1 cellular context compared by ENCODE assay signal in the genomic region with DNA sequence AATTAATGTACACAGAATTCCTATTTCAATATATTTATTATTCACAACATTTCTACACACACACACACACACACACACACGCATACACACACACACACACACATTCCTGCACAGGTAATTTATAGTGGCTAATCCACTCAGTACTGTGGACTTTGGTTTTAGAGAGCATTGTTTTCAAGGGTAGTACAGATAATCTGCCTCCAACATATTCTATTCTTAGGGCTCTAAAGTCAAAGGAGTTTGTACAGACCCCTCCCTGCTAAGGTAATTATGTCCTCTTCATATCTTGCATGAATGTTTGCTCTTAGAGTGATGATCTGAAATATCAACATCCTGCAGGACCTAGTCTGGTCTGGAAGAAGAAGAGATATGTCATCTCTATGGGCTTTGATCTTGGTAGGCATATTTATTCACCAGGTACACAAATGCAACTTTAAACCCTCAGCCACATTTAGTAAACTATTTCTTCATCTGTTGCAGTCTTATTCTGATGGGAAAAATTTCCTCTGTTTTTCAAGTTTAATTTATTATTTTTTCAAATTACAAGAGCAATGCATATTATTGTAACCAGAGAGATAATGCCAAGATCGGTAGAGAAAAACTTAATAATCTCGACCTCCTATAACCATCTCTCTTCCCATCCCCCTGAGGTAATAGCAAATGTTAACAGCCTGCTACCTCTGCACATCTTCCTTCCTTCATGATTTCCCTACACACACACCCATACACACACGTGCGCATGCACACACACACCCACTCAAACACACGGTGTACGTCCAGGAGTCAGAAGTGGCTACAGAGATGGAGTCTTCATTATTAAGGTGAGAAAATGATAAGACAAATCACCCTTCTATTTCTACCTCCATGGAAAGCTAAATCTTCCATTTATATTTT.
TF ChIP-seq lines count a peak whose summit lies in the region.

No MANE protein-coding gene starts in this region.

TF ChIP-seq in HepG2, 621 proteins besides CTCF, POLR2A, EP300 and RAD21 (continued from another document and continues in another):
- TF ChIP-seq, protein P1, sequence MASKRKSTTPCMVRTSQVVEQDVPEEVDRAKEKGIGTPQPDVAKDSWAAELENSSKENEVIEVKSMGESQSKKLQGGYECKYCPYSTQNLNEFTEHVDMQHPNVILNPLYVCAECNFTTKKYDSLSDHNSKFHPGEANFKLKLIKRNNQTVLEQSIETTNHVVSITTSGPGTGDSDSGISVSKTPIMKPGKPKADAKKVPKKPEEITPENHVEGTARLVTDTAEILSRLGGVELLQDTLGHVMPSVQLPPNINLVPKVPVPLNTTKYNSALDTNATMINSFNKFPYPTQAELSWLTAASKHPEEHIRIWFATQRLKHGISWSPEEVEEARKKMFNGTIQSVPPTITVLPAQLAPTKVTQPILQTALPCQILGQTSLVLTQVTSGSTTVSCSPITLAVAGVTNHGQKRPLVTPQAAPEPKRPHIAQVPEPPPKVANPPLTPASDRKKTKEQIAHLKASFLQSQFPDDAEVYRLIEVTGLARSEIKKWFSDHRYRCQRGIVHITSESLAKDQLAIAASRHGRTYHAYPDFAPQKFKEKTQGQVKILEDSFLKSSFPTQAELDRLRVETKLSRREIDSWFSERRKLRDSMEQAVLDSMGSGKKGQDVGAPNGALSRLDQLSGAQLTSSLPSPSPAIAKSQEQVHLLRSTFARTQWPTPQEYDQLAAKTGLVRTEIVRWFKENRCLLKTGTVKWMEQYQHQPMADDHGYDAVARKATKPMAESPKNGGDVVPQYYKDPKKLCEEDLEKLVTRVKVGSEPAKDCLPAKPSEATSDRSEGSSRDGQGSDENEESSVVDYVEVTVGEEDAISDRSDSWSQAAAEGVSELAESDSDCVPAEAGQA (IDR thresholded peaks at IDR 0.05; ENCODE audit: low read depth), result no peak
- TF ChIP-seq, protein P1 (CRISPR knock-in tag; IDR thresholded peaks at IDR 0.05; ENCODE audit: borderline replicate concordance), result no peak
- TF ChIP-seq CREB1 (IDR thresholded peaks at IDR 0.05) (no peak), CREB1 (CRISPR knock-in tag; IDR thresholded peaks at IDR 0.05) (peak; percentile 79), FOXO1 (CRISPR knock-in tag; IDR thresholded peaks at IDR 0.05) (peak; percentile 93), ZNF644 (CRISPR knock-in tag; IDR thresholded peaks at IDR 0.05; ENCODE audit: low read depth) (peak; percentile 22; the same call in 1 of the 2 replicates), KDM6A (CRISPR knock-in tag; IDR thresholded peaks at IDR 0.05; ENCODE audit: low read depth) (peak; percentile 87), ERF (CRISPR knock-in tag; IDR thresholded peaks at IDR 0.05) (peak; percentile 76; the same call in 1 of the 2 replicates), NONO (IDR thresholded peaks at IDR 0.05) (no peak), NONO (CRISPR knock-in tag; conservative IDR thresholded peaks at IDR 0.05) (peak; percentile 51; the same call in 1 of the 2 replicates), ZNF792 (CRISPR knock-in tag; IDR thresholded peaks at IDR 0.05) (0 out of 2 replicates have a peak, but pooled peaks have one; percentile 14), KLF9 (CRISPR knock-in tag; IDR thresholded peaks at IDR 0.05; ENCODE audit: low read depth) (peak; percentile 63; the same call in 1 of the 2 replicates), ZMYM4 (CRISPR knock-in tag; IDR thresholded peaks at IDR 0.05) (peak; percentile 62; the same call in 1 of the 2 replicates), ARNTL (CRISPR knock-in tag; IDR thresholded peaks at IDR 0.05) (peak; percentile 73), ZNF652 (CRISPR knock-in tag; IDR thresholded peaks at IDR 0.05; ENCODE audit: borderline replicate concordance, low read depth) (peak; percentile 30; the same call in 1 of the 2 replicates), ZNF383 (CRISPR knock-in tag; IDR thresholded peaks at IDR 0.05; ENCODE audit: borderline replicate concordance) (peak; percentile 44; the same call in 1 of the 2 replicates), PITX1 (CRISPR knock-in tag; IDR thresholded peaks at IDR 0.05) (peak; percentile 97), MED13 (CRISPR knock-in tag; IDR thresholded peaks at IDR 0.05) (peak; percentile 89; the same call in 1 of the 2 replicates), ZNF564 (CRISPR knock-in tag; IDR thresholded peaks at IDR 0.05) (peak; percentile 49; the same call in 1 of the 2 replicates), ZNF749 (CRISPR knock-in tag; IDR thresholded peaks at IDR 0.05; ENCODE audit: borderline replicate concordance) (no peak), ZNF317 (CRISPR knock-in tag; IDR thresholded peaks at IDR 0.05) (peak; percentile 86), KMT2B (CRISPR knock-in tag; IDR thresholded peaks at IDR 0.05) (peak; percentile 63; the same call in 1 of the 2 replicates), HDAC1 (CRISPR knock-in tag; IDR thresholded peaks at IDR 0.05) (peak; percentile 84), MED8 (CRISPR knock-in tag; IDR thresholded peaks at IDR 0.05; ENCODE audit: insufficient replicate concordance) (peak; percentile 61), POGZ (CRISPR knock-in tag; IDR thresholded peaks at IDR 0.05) (peak; percentile 51; the same call in 1 of the 2 replicates), BCL6 (CRISPR knock-in tag; IDR thresholded peaks at IDR 0.05) (peak; percentile 98), LCORL (IDR thresholded peaks at IDR 0.05) (0 out of 2 replicates have a peak, but pooled peaks have one; percentile 20), LCORL (CRISPR knock-in tag; IDR thresholded peaks at IDR 0.05) (no peak; the same call in 1 of the 2 replicates), ZFP36L1 (CRISPR knock-in tag; IDR thresholded peaks at IDR 0.05) (0 out of 2 replicates have a peak, but pooled peaks have one; percentile 79), MEIS2 (CRISPR knock-in tag; IDR thresholded peaks at IDR 0.05) (peak; percentile 94; the same call in 1 of the 2 replicates), ZSCAN29 (CRISPR knock-in tag; conservative IDR thresholded peaks at IDR 0.05) (peak; percentile 96), REL (CRISPR knock-in tag; conservative IDR thresholded peaks at IDR 0.05) (0 out of 2 replicates have a peak, but pooled peaks have one; percentile 30)
- TF ChIP-seq, protein P2, sequence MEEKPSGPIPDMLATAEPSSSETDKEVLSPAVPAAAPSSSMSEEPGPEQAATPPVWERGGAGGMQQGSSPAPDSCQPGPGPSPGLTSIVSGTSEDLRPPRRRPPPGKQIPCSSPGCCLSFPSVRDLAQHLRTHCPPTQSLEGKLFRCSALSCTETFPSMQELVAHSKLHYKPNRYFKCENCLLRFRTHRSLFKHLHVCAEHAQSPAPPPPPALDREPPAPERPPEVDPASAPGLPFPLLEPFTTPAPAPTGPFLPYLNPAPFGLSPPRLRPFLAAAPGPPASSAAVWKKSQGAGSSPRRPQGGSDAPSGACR (CRISPR knock-in tag; IDR thresholded peaks at IDR 0.05), result peak; percentile 56; the same call in 1 of the 2 replicates
- TF ChIP-seq, protein P3, sequence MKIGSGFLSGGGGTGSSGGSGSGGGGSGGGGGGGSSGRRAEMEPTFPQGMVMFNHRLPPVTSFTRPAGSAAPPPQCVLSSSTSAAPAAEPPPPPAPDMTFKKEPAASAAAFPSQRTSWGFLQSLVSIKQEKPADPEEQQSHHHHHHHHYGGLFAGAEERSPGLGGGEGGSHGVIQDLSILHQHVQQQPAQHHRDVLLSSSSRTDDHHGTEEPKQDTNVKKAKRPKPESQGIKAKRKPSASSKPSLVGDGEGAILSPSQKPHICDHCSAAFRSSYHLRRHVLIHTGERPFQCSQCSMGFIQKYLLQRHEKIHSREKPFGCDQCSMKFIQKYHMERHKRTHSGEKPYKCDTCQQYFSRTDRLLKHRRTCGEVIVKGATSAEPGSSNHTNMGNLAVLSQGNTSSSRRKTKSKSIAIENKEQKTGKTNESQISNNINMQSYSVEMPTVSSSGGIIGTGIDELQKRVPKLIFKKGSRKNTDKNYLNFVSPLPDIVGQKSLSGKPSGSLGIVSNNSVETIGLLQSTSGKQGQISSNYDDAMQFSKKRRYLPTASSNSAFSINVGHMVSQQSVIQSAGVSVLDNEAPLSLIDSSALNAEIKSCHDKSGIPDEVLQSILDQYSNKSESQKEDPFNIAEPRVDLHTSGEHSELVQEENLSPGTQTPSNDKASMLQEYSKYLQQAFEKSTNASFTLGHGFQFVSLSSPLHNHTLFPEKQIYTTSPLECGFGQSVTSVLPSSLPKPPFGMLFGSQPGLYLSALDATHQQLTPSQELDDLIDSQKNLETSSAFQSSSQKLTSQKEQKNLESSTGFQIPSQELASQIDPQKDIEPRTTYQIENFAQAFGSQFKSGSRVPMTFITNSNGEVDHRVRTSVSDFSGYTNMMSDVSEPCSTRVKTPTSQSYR (CRISPR knock-in tag; IDR thresholded peaks at IDR 0.05; ENCODE audit: borderline replicate concordance), result peak; percentile 42; the same call in 1 of the 2 replicates
- TF ChIP-seq, protein P4, sequence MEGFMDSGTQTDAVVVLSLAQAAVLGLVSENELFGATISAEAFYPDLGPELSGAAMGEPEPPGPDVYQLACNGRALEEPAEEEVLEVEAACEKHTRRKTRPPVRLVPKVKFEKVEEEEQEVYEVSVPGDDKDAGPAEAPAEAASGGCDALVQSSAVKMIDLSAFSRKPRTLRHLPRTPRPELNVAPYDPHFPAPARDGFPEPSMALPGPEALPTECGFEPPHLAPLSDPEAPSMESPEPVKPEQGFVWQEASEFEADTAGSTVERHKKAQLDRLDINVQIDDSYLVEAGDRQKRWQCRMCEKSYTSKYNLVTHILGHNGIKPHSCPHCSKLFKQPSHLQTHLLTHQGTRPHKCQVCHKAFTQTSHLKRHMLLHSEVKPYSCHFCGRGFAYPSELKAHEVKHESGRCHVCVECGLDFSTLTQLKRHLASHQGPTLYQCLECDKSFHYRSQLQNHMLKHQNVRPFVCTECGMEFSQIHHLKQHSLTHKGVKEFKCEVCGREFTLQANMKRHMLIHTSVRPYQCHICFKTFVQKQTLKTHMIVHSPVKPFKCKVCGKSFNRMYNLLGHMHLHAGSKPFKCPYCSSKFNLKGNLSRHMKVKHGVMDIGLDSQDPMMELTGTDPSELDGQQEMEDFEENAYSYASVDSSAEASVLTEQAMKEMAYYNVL (CRISPR knock-in tag; IDR thresholded peaks at IDR 0.05; ENCODE audit: borderline replicate concordance), result peak; percentile 93; the same call in 1 of the 2 replicates
- TF ChIP-seq, protein P5, sequence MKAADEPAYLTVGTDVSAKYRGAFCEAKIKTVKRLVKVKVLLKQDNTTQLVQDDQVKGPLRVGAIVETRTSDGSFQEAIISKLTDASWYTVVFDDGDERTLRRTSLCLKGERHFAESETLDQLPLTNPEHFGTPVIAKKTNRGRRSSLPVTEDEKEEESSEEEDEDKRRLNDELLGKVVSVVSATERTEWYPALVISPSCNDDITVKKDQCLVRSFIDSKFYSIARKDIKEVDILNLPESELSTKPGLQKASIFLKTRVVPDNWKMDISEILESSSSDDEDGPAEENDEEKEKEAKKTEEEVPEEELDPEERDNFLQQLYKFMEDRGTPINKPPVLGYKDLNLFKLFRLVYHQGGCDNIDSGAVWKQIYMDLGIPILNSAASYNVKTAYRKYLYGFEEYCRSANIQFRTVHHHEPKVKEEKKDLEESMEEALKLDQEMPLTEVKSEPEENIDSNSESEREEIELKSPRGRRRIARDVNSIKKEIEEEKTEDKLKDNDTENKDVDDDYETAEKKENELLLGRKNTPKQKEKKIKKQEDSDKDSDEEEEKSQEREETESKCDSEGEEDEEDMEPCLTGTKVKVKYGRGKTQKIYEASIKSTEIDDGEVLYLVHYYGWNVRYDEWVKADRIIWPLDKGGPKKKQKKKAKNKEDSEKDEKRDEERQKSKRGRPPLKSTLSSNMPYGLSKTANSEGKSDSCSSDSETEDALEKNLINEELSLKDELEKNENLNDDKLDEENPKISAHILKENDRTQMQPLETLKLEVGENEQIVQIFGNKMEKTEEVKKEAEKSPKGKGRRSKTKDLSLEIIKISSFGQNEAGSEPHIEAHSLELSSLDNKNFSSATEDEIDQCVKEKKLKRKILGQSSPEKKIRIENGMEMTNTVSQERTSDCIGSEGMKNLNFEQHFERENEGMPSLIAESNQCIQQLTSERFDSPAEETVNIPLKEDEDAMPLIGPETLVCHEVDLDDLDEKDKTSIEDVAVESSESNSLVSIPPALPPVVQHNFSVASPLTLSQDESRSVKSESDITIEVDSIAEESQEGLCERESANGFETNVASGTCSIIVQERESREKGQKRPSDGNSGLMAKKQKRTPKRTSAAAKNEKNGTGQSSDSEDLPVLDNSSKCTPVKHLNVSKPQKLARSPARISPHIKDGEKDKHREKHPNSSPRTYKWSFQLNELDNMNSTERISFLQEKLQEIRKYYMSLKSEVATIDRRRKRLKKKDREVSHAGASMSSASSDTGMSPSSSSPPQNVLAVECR (CRISPR knock-in tag; IDR thresholded peaks at IDR 0.05; ENCODE audit: borderline replicate concordance), result peak; percentile 55; the same call in 1 of the 2 replicates
- TF ChIP-seq, protein P6, sequence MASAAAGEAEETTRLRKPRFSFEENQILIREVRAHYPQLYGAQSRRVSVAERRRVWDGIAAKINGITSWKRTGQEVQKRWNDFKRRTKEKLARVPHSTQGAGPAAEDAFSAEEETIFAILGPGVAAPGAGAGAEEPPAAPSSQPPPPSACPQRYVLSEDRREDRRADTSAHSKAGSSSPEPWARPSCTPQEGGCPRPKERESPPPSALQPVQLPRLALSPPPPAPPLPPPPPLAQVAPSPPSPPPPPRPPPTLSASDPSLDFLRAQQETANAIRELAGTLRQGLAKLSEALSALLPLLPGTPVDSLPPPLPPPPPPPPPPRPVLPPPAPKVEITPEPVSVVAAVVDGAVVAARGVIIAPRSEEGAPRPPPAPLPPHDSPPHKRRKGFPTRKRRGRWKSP (CRISPR knock-in tag; IDR thresholded peaks at IDR 0.05), result peak; percentile 64; the same call in 1 of the 2 replicates
- TF ChIP-seq, protein P7, sequence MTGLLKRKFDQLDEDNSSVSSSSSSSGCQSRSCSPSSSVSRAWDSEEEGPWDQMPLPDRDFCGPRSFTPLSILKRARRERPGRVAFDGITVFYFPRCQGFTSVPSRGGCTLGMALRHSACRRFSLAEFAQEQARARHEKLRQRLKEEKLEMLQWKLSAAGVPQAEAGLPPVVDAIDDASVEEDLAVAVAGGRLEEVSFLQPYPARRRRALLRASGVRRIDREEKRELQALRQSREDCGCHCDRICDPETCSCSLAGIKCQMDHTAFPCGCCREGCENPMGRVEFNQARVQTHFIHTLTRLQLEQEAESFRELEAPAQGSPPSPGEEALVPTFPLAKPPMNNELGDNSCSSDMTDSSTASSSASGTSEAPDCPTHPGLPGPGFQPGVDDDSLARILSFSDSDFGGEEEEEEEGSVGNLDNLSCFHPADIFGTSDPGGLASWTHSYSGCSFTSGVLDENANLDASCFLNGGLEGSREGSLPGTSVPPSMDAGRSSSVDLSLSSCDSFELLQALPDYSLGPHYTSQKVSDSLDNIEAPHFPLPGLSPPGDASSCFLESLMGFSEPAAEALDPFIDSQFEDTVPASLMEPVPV (CRISPR knock-in tag; IDR thresholded peaks at IDR 0.05), result peak; percentile 60; the same call in 1 of the 2 replicates
